ENCODE assay signal across 8 cellular contexts in genomic region chr11:46845740-46846509, GRCh38. TPM values are rescaled to one million over a fixed set of nuclear protein-coding genes. Genes with fewer than 3 reads are reported as not detected.
A peak's percentile ranks its signal among the peaks of the same experiment; 100 is the strongest.
DNase-seq lines count a peak whose midpoint lies in the region; ATAC-seq and TF ChIP-seq lines count a peak whose summit lies in the region.

Gene CKAP5 (minus strand): TSS chr11:46846280. CDS start chr11:46821231, 25,049 bp downstream.

- peak; percentile 68 to 88 (median 84) for DNase-seq in CD8-positive, alpha-beta T cell
- DNase-seq in HK-2 (ENCODE audit: unreplicated experiment): peak; percentile 81
- peak; percentile 65 for DNase-seq in NCI-H82 treated with DMSO at 0.1 percent for 48 hours (lab: John Stamatoyannopoulos, UW; ENCODE audit: unreplicated experiment)
- peak; percentile 68 to 74 for DNase-seq in activated CD8-positive, alpha-beta memory T cell treated with anti-CD3 and anti-CD28 coated beads for 1 hour (ENCODE audit: extremely low read depth in 1 of 2, low read depth in 1 of 2)
- peak; percentile 79 for DNase-seq in effector CD4-positive, alpha-beta T cell
- peak; percentile 93 for DNase-seq in lower lobe of right lung
- peak; percentile 53 to 73 (median 62) for DNase-seq in stimulated activated CD4-positive, alpha-beta T cell treated with anti-CD3 and anti-CD28 coated beads, TNF-alpha, amount 100 ng/mL, for 1 hour (ENCODE audit: low read depth in 3 of 3, low spot score in 1 of 3)

- intact Hi-C loops in CD8-positive, alpha-beta T cell (cut with DNase I, micrococcal nuclease): loop anchor here (1.0 to 5.0 kb wide), 6 partner anchors 20 to 921 kb away; partner anchors contain the start of genes ARHGAP1 (in 1 of the 2), ATG13 (in 1 of the 2), CSTPP1 (in 1 of the 2) and DDB2 (in 1 of the 2)
- intact Hi-C loops in lower lobe of right lung (cut with DNase I): no loop called here

- H3K27ac Mint-ChIP-seq in CD8-positive, alpha-beta T cell: peak within 1 kb of the TSS; percentile 95

- no peak for TF ChIP-seq CTCF in CD8-positive, alpha-beta T cell (IDR thresholded peaks at IDR 0.05)
- no peak for TF ChIP-seq CTCF in lower lobe of right lung (IDR thresholded peaks at IDR 0.05)

- peaks cover 10% of the 10 kb centered on the region for H3K36me3 Mint-ChIP-seq in CD8-positive, alpha-beta T cell

- no peaks in the 10 kb centered on the region for H3K27me3 Mint-ChIP-seq in CD8-positive, alpha-beta T cell (ENCODE audit: low read depth)

- peak; percentile 91 for ATAC-seq in CD8-positive, alpha-beta T cell
- ATAC-seq in GM19452 (IDR thresholded peaks at IDR 0.05; ENCODE audit: unreplicated experiment) (peak; percentile 95), lower lobe of right lung (peak; percentile 99)

- H3K27ac ChIP-seq in CD8-positive, alpha-beta T cell (ENCODE audit: low read depth, low read length): peak within 1 kb of the TSS; percentile 64
- peak within 1 kb of the TSS; percentile 87 for H3K27ac ChIP-seq in lower lobe of right lung

- no peaks in the 10 kb centered on the region for H3K9me3 ChIP-seq in CD8-positive, alpha-beta T cell (ENCODE audit: low read length)
- no peaks in the 10 kb centered on the region for H3K9me3 ChIP-seq in lower lobe of right lung

- peaks cover 37% of the 10 kb centered on the region for H3K4me1 Mint-ChIP-seq in CD8-positive, alpha-beta T cell (ENCODE audit: low read depth)

- CTCF ChIA-PET in CD8-positive, alpha-beta T cell (lab: Charles Lee): interaction anchor here (0.8 to 1.0 kb wide), 2 partner anchors 19 to 863 kb away, joined by 3 to 4 read pairs; no protein-coding TSS in a partner anchor

- H3K27me3 ChIP-seq in CD8-positive, alpha-beta T cell (ENCODE audit: insufficient read depth, low read length): no peaks in the 10 kb centered on the region
- H3K27me3 ChIP-seq in lower lobe of right lung (ENCODE audit: low read depth): no peaks in the 10 kb centered on the region

- POLR2A ChIA-PET in CD8-positive, alpha-beta T cell (lab: Charles Lee): interaction anchor here (1.0 kb wide), 1 partner anchor 20 kb away, joined by 3 read pairs; no protein-coding TSS in a partner anchor

- peak within 1 kb of the TSS; percentile 75 for H3K4me3 ChIP-seq in CD8-positive, alpha-beta T cell (ENCODE audit: low read depth, low read length)
- peak within 1 kb of the TSS; percentile 85 for H3K4me3 ChIP-seq in lower lobe of right lung

- H3K9me3 Mint-ChIP-seq in CD8-positive, alpha-beta T cell: no peaks in the 10 kb centered on the region

- peaks cover 13% of the 10 kb centered on the region for H3K4me1 ChIP-seq in CD8-positive, alpha-beta T cell (ENCODE audit: insufficient read depth, low read length)
- H3K4me1 ChIP-seq in lower lobe of right lung: peaks cover 18% of the 10 kb centered on the region

- no peaks in the 10 kb centered on the region for H3K36me3 ChIP-seq in CD8-positive, alpha-beta T cell (ENCODE audit: insufficient read depth, low read length)
- H3K36me3 ChIP-seq in lower lobe of right lung: no peaks in the 10 kb centered on the region

- peak within 1 kb of the TSS; percentile 98 for H3K4me3 Mint-ChIP-seq in CD8-positive, alpha-beta T cell

RNA-seq across cellular contexts. Expression of gene CKAP5, which starts in this region (rescaled TPM):
- total RNA-seq in CD8-positive, alpha-beta T cell: 10 to 100 TPM; 18.8 to 22.1 TPM
- 59.7 TPM for total RNA-seq in lower lobe of right lung

Comparison
In these comparisons a context has a peak if more than half of its experiments do, and no peak if none do; other contexts are left out.
1. Peak in every context shown above with its lines: DNase-seq, ATAC-seq, H3K4me3 ChIP-seq and H3K27ac ChIP-seq.